Comparison of ENCODE assay signal across 12 cellular contexts in the genomic region with DNA sequence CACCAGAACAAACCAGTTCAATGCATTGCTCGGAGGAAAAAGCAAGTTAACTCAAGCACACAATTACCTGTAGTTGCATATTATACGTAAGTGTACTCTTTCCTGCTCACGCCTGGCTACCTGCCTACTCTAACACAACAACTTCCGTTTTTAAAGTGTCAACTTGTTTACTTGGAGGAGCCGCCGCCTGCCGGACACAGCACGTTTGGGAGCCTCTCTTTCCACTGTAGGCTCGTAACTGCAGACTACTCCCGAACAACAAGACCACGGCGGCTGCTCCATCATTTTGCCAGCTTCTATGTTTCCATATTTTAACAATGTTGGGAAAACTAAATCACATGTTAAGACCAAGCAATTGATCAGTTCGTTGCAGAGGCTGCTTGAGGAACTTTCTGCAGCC. TPM values are rescaled to one million over a fixed set of nuclear protein-coding genes. Genes with fewer than 3 reads are reported as not detected.
DNase-seq lines count a peak whose midpoint lies in the region; ATAC-seq and TF ChIP-seq lines count a peak whose summit lies in the region.
"Had no signal": no experiment of that assay in that cellular context is flagged by ENCODE, and none has a peak within 500 bp of the region (broad histone marks: within the 10 kb centered on the region; RNA-seq: fewer than 3 reads in every experiment).

No MANE protein-coding gene starts in this region.

- peak overlapping the region; percentile 41 for H3K4me3 ChIP-seq in AG10803 (ENCODE audit: low read length)
- H3K4me3 ChIP-seq in coronary artery, result peak overlapping the region; percentile 63
- H3K4me3 ChIP-seq in mucosa of rectum (ENCODE audit: low read length in 2 of 2), result peak overlapping the region; percentile 70 to 82
- H3K4me3 ChIP-seq: uterus had no signal

- peak; percentile 12; the same call in 1 of the 2 replicates for TF ChIP-seq CTCF in AG10803 (conservative IDR thresholded peaks at IDR 0.05; ENCODE audit: low read length)
- no peak for TF ChIP-seq CTCF in coronary artery (IDR thresholded peaks at IDR 0.05)

- DNase-seq in AG10803 (ENCODE audit: low read depth), result peak; percentile 17
- peak; percentile 46 for DNase-seq in NCI-H1105 (lab: John Stamatoyannopoulos, UW)
- no peak for DNase-seq in coronary artery (ENCODE audit: low spot score)
- DNase-seq in COR-L47 (lab: John Stamatoyannopoulos, UW), result no peak
- no peak for DNase-seq in H4 (ENCODE audit: low spot score)
- no peak for DNase-seq in NCI-H446 treated with DMSO at 0.1 percent for 48 hours (lab: John Stamatoyannopoulos, UW)
- DNase-seq: activated naive CD8-positive, alpha-beta T cell treated with anti-CD3 and anti-CD28 coated beads, Interleukin-2, amount 50 U/mL, for 24 hours; uterus had no signal

- no peaks in the 10 kb centered on the region for H3K4me1 ChIP-seq in mucosa of rectum (ENCODE audit: control insufficient read depth in 2 of 2, insufficient read depth in 2 of 2, low read length in 2 of 2)

- H3K27me3 ChIP-seq in mucosa of rectum (ENCODE audit: control insufficient read depth in 2 of 2, insufficient read depth in 2 of 2, low read length in 2 of 2), result peaks cover 0 to 3% of the 10 kb centered on the region in 2 donors

- no peak for ATAC-seq in GM18519 (IDR thresholded peaks at IDR 0.05; ENCODE audit: low FRiP score, unreplicated experiment)
- ATAC-seq: activated naive CD8-positive, alpha-beta T cell treated with anti-CD3 and anti-CD28 coated beads, Interleukin-2, amount 50 U/mL, for 24 hours had no signal

- H3K27ac ChIP-seq in coronary artery (no peak overlapping the region), mucosa of rectum (ENCODE audit: low read depth in 2 of 2, low read length in 2 of 2) (peak overlapping the region; percentile 58 to 81)
- H3K27ac ChIP-seq: uterus had no signal

- H3K9ac ChIP-seq in mucosa of rectum (ENCODE audit: low read depth in 1 of 2, low read length in 2 of 2), result peak overlapping the region; percentile 47 to 72

- H3K9me3 ChIP-seq in mucosa of rectum (ENCODE audit: control insufficient read depth in 2 of 2, low read length in 2 of 2), result no peaks in the 10 kb centered on the region
- H3K9me3 ChIP-seq: uterus had no signal

- H3K36me3 ChIP-seq in mucosa of rectum (ENCODE audit: control insufficient read depth in 2 of 2, insufficient read depth in 2 of 2, low read length in 2 of 2), result no peaks in the 10 kb centered on the region
- H3K36me3 ChIP-seq: uterus had no signal

RNA-seq across cellular contexts. Expression of gene MTNR1A, which starts 0.9 kb away (rescaled TPM):
- 0.33 TPM in 1 of 2 replicates, not detected in the other for total RNA-seq in H4 (2014; rRNA removed; shearing (Covaris generic))
- total RNA-seq: omental fat pad, RPMI7951 had no signal

Comparison
In these comparisons a context has a peak if more than half of its experiments do, and no peak if none do; other contexts are left out.
1. DNase-seq: peak in AG10803 (single experiment) and NCI-H1105 (single experiment); none in coronary artery (single experiment), COR-L47 (single experiment), H4 (single experiment) and NCI-H446 treated with DMSO at 0.1 percent for 48 hours (single experiment).
2. H3K27ac ChIP-seq: peak in mucosa of rectum (2 of 2); none in coronary artery (0 of 2).
3. Peak in every context shown above with its lines, with median percentiles within 50 percentile points of each other: H3K4me3 ChIP-seq.